Comparison of ENCODE assay signal across 8 cellular contexts in the genomic region with DNA sequence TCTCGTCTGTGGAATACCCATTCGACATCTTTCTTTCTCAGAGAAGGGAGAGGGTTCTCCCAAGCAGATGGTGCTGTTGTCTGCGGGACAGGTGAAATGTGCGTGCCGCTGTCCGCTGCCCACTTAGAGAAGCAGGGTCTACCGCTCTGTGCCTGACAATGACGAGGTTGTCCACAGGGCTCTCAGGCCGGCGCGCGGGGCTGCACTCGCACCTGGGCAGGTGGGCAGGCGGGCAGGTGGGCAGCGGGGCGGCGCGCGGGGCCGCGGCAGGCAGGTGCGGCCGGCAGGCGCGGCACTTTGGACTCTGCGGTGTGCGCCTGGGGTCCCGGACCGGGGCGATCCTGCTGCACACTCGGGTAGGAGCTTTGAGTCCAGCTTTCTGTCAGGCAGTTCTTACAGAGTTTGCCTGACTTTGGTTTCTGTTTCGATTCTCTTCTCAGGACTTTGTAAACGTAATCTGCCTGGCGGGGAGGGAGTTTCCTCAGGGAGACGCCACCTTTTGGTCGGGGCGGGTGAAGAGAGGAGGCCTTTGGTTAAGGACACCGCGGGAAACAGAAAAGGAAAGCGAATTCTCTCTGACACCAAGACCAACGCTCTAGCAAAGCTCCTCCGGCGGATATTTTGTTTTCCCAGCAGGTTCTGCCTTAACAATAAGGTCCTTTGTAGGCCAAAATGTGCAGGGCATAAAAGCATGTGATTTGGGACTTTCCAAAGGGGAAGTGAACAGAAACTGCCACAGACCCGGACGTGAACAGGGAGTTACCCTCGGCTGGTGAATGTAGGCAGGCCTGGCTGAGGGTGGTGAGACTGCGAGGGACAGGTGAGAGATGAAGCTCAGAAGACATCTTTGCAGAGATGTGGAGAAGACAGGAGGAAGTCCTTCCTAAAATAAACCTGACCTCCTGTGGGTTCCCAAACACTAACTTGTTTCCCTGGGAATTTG. TPM values are rescaled to one million over a fixed set of nuclear protein-coding genes. Genes with fewer than 3 reads are reported as not detected.
DNase-seq lines count a peak whose midpoint lies in the region; ATAC-seq and TF ChIP-seq lines count a peak whose summit lies in the region.

TSS of gene IFIH1 (minus strand) at position 405 of the 943 bp plus-strand sequence. CDS start at position 28, 377 bp downstream.

- peak within 1 kb of the TSS; percentile 84 for H3K4me3 Mint-ChIP-seq in nephron progenitor cell

- no peaks in the 10 kb centered on the region for H3K36me3 Mint-ChIP-seq in nephron progenitor cell (ENCODE audit: low read depth)

- intact Hi-C loops in stomach (cut with DNase I; ENCODE audit: low total_unique reads), result no loop called here

- no peak for TF ChIP-seq EP300 in stomach (IDR thresholded peaks at IDR 0.05)

- peaks cover 15 to 53% (median 38%) of the 10 kb centered on the region in 4 donors for H3K4me1 ChIP-seq in stomach

- no peaks in the 10 kb centered on the region for H3K27me3 ChIP-seq in stomach

- H3K27me3 Mint-ChIP-seq in nephron progenitor cell (ENCODE audit: low read depth, poor library complexity), result peaks cover 56% of the 10 kb centered on the region

- ATAC-seq in GM21528 (IDR thresholded peaks at IDR 0.05; ENCODE audit: low FRiP score, unreplicated experiment), result peak; percentile 83

- no peak for TF ChIP-seq POLR2A in stomach (IDR thresholded peaks at IDR 0.05)

- H3K36me3 ChIP-seq in stomach, result no peaks in the 10 kb centered on the region

- H3K9me3 ChIP-seq in stomach, result no peaks in the 10 kb centered on the region

- no peak within 1 kb of the TSS for H3K27ac Mint-ChIP-seq in nephron progenitor cell

- peak within 1 kb of the TSS; percentile 91 to 97 (median 93) for H3K27ac ChIP-seq in stomach

- H3K9me3 Mint-ChIP-seq in nephron progenitor cell, result no peaks in the 10 kb centered on the region

- TF ChIP-seq CTCF in nephron progenitor cell (IDR thresholded peaks at IDR 0.05), result no peak
- peak in 3 of 7 experiments; percentile 22 to 41 (median 27) for TF ChIP-seq CTCF in stomach (IDR thresholded peaks at IDR 0.05)

- DNase-seq in DMS79 (lab: John Stamatoyannopoulos, UW) (peak; percentile 71), HuH-7.5 (ENCODE audit: low spot score) (peak; percentile 87), SIG-M5 (lab: John Stamatoyannopoulos, UW) (peak; percentile 51), fibroblast of the conjunctiva (ENCODE audit: low read depth) (peak; percentile 73), nephron progenitor cell (peak; percentile 49), stomach (peak; percentile 88)
- DNase-seq in activated effector memory CD4-positive, alpha-beta T cell treated with anti-CD3 and anti-CD28 coated beads, Interleukin-2, amount 50 U/mL, for 16 hours, result peak; percentile 91

- H3K4me3 ChIP-seq in stomach, result peak within 1 kb of the TSS; percentile 75 to 97 (median 85)

- peaks cover 7% of the 10 kb centered on the region for H3K4me1 Mint-ChIP-seq in nephron progenitor cell

- WGBS in stomach, 5 donors, result 1 to 2% (median 1%) methylated on average over 24 to 47 of the region's 47 CpGs

RNA-seq across cellular contexts. Expression of gene IFIH1, which starts in this region (rescaled TPM):
- 10 to 100 TPM in 3 of 5 donors, 1 to 10 TPM in 2; 2.6 to 37.5 (median 11.2) TPM for total RNA-seq in stomach
- 10 to 100 TPM in 1 of 3 donors, 1 to 10 TPM in 2; 6.4 to 10.7 (median 9.5) TPM for polyA plus RNA-seq in stomach

Comparison
In these comparisons a context has a peak if more than half of its experiments do, and no peak if none do; other contexts are left out.
1. Peak in every context shown above with its lines: DNase-seq, ATAC-seq, H3K4me3 ChIP-seq and H3K27ac ChIP-seq.